ENCODE assay signal across 15 cellular contexts in genomic region chr18:13276530-13277520, GRCh38. TPM values are rescaled to one million over a fixed set of nuclear protein-coding genes. Genes with fewer than 3 reads are reported as not detected.
DNase-seq lines count a peak whose midpoint lies in the region; ATAC-seq and TF ChIP-seq lines count a peak whose summit lies in the region.
"Had no signal": no experiment of that assay in that cellular context is flagged by ENCODE, and none has a peak within 500 bp of the region (broad histone marks: within the 10 kb centered on the region; RNA-seq: fewer than 3 reads in every experiment).

No MANE protein-coding gene starts in this region.

- CTCF ChIA-PET in activated CD4-positive, alpha-beta T cell treated with anti-CD3 and anti-CD28 coated beads for 36 hours (lab: Charles Lee) = interaction anchor here (1.1 to 3.2 kb wide), 2 partner anchors 11 to 13 kb away, joined by 4 to 20 read pairs; no protein-coding TSS in a partner anchor

- no peaks in the 10 kb centered on the region for H3K27me3 Mint-ChIP-seq in activated CD4-positive, alpha-beta T cell treated with anti-CD3 and anti-CD28 coated beads for 36 hours

- H3K4me3 Mint-ChIP-seq in activated CD4-positive, alpha-beta T cell treated with anti-CD3 and anti-CD28 coated beads for 36 hours = peak overlapping the region; percentile 18
- H3K4me3 Mint-ChIP-seq: naive B cell had no signal

- peaks cover 17% of the 10 kb centered on the region for H3K36me3 Mint-ChIP-seq in activated CD4-positive, alpha-beta T cell treated with anti-CD3 and anti-CD28 coated beads for 36 hours (ENCODE audit: low read depth)
- H3K36me3 Mint-ChIP-seq: naive B cell had no signal

- no peak for TF ChIP-seq POLR2A in prostate gland (IDR thresholded peaks at IDR 0.05)

- no peak for TF ChIP-seq CTCF in prostate gland (IDR thresholded peaks at IDR 0.05)

- ATAC-seq in activated CD4-positive, alpha-beta T cell treated with anti-CD3 and anti-CD28 coated beads for 36 hours = peak; percentile 23
- ATAC-seq: gastrocnemius medialis had no signal

- WGBS in prostate gland = 86% methylated on average over 23 of the region's 23 CpGs

- no peak overlapping the region for H3K4me3 ChIP-seq in prostate gland
- H3K4me3 ChIP-seq: gastrocnemius medialis had no signal

- H3K9me3 ChIP-seq in prostate gland = no peaks in the 10 kb centered on the region
- H3K9me3 ChIP-seq: gastrocnemius medialis had no signal

- intact Hi-C loops in activated CD4-positive, alpha-beta T cell treated with anti-CD3 and anti-CD28 coated beads for 36 hours (cut with DNase I, micrococcal nuclease) = no loop called here
- intact Hi-C loops in posterior vena cava (cut with DNase I) = no loop called here
- intact Hi-C loops in prostate gland (cut with DNase I) = loop anchor here (10.0 kb wide), 1 partner anchor 248 kb away; no protein-coding TSS in a partner anchor

- POLR2A ChIA-PET in activated CD4-positive, alpha-beta T cell treated with anti-CD3 and anti-CD28 coated beads for 36 hours (lab: Charles Lee) = no interaction called here

- H3K27ac Mint-ChIP-seq in activated CD4-positive, alpha-beta T cell treated with anti-CD3 and anti-CD28 coated beads for 36 hours = peak overlapping the region; percentile 43

- H3K36me3 ChIP-seq in prostate gland = no peaks in the 10 kb centered on the region
- H3K36me3 ChIP-seq: gastrocnemius medialis had no signal

- H3K27ac ChIP-seq in prostate gland = no peak overlapping the region
- H3K27ac ChIP-seq: gastrocnemius medialis had no signal

- H3K4me1 Mint-ChIP-seq in activated CD4-positive, alpha-beta T cell treated with anti-CD3 and anti-CD28 coated beads for 36 hours = peaks cover 81% of the 10 kb centered on the region

- peaks cover 3% of the 10 kb centered on the region for H3K9me3 Mint-ChIP-seq in activated CD4-positive, alpha-beta T cell treated with anti-CD3 and anti-CD28 coated beads for 36 hours (ENCODE audit: low read depth)
- H3K9me3 Mint-ChIP-seq: naive B cell had no signal

- H3K27me3 ChIP-seq in prostate gland (replicated peaks; ENCODE audit: insufficient read depth) = no peaks in the 10 kb centered on the region
- H3K27me3 ChIP-seq: gastrocnemius medialis had no signal

- no peaks in the 10 kb centered on the region for H3K4me1 ChIP-seq in prostate gland (replicated peaks)

- peak; percentile 44 for DNase-seq in activated CD4-positive, alpha-beta T cell treated with anti-CD3 and anti-CD28 coated beads for 36 hours
- DNase-seq in activated CD4-positive, alpha-beta T cell treated with anti-CD3 and anti-CD28 coated beads for 1 hour = no peak
- DNase-seq in T-helper 9 cell = peak; percentile 28
- DNase-seq in cerebellar nuclear complex (lab: John Stamatoyannopoulos, UW) = peak; percentile 85 to 92
- DNase-seq in posterior vena cava (ENCODE audit: low spot score) = peak; percentile 77
- DNase-seq in NCI-H510A (lab: John Stamatoyannopoulos, UW) = no peak
- no peak for DNase-seq in OCI-M1 (lab: John Stamatoyannopoulos, UW)
- DNase-seq in prostate gland (ENCODE audit: low spot score) = no peak
- DNase-seq: activated naive CD4-positive, alpha-beta T cell treated with anti-CD3 and anti-CD28 coated beads, Interleukin-2, amount 50 U/mL, for 16 hours; gastrocnemius medialis; kidney; naive B cell; NCI-H1105 treated with DMSO at 0.1 percent for 48 hours; NCI-H69; Right ventricle myocardium superior had no signal

RNA-seq across cellular contexts. Expression of gene LDLRAD4, which starts 58.3 kb away (rescaled TPM):
- 10 to 100 TPM; 29.3 to 32.2 TPM for total RNA-seq in activated CD4-positive, alpha-beta T cell treated with anti-CD3 and anti-CD28 coated beads for 36 hours
- 10 to 100 TPM; 52.3 to 74.8 TPM for total RNA-seq in posterior vena cava
- total RNA-seq in prostate gland = 100 to 1,000 TPM in 1 of 2 donors, 10 to 100 TPM in 1; 59.9 to 107 TPM

Comparison
In these comparisons a context has a peak if more than half of its experiments do, and no peak if none do; other contexts are left out.
1. DNase-seq: peak in activated CD4-positive, alpha-beta T cell treated with anti-CD3 and anti-CD28 coated beads for 36 hours (single experiment), T-helper 9 cell (single experiment), cerebellar nuclear complex (2 of 2) and posterior vena cava (single experiment); none in activated CD4-positive, alpha-beta T cell treated with anti-CD3 and anti-CD28 coated beads for 1 hour (single experiment), NCI-H510A (single experiment), OCI-M1 (single experiment) and prostate gland (single experiment).